15 cellular contexts compared by ENCODE assay signal in the genomic region with DNA sequence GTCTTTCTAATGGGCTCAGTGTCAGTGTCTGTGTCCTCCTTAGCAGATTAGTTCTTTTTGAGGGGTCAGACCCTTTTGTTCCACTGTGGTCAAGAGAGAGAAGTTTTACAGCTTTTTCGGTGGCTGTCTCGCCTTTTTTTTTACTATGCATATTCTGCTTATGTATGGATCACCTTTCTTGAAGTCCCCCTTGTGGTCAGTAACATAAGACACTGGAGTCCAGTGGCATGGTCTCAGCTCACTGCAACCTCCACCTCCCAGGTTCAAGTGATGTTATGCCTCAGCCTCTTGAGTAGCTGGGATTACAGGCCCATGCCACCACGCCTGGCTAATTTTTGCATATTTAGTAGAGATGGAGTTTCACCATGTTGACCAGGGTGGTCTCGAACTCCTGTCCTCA.
"Had no signal": no experiment of that assay in that cellular context is flagged by ENCODE, and none has a peak within 500 bp of the region (broad histone marks: within the 10 kb centered on the region; RNA-seq: fewer than 3 reads in every experiment).

No MANE protein-coding gene starts in this region.

- ATAC-seq: activated T-cell treated with anti-CD3 and anti-CD28 coated beads, Interleukin-2, amount 50 U/mL, for 4 hours; gastrocnemius medialis; heart right ventricle; left ventricle myocardium superior; stimulated activated naive CD8-positive, alpha-beta T cell treated with anti-CD3 and anti-CD28 coated beads, Interleukin-15, amount 100 ng/mL, for 72 hours had no signal

- H3K9me3 Mint-ChIP-seq: activated CD4-positive, alpha-beta memory T cell treated with anti-CD3 and anti-CD28 coated beads for 36 hours; activated T-cell treated with anti-CD3 and anti-CD28 coated beads, Interleukin-2, amount 50 U/mL, for 4 hours had no signal

- H3K36me3 Mint-ChIP-seq: activated CD4-positive, alpha-beta memory T cell treated with anti-CD3 and anti-CD28 coated beads for 36 hours had no signal

- H3K27me3 ChIP-seq: gastrocnemius medialis, heart right ventricle, pancreas had no signal

- H3K27me3 Mint-ChIP-seq: activated CD4-positive, alpha-beta memory T cell treated with anti-CD3 and anti-CD28 coated beads for 36 hours; activated naive CD8-positive, alpha-beta T cell treated with anti-CD3 and anti-CD28 coated beads for 36 hours; stimulated activated naive CD8-positive, alpha-beta T cell treated with anti-CD3 and anti-CD28 coated beads, Interleukin-15, amount 100 ng/mL, for 72 hours had no signal

- H3K36me3 ChIP-seq: gastrocnemius medialis, heart right ventricle, pancreas, thoracic aorta had no signal

- H3K4me1 Mint-ChIP-seq: activated naive CD8-positive, alpha-beta T cell treated with anti-CD3 and anti-CD28 coated beads for 36 hours; stimulated activated naive CD8-positive, alpha-beta T cell treated with anti-CD3 and anti-CD28 coated beads, Interleukin-15, amount 100 ng/mL, for 72 hours had no signal

- H3K27ac Mint-ChIP-seq: activated CD4-positive, alpha-beta memory T cell treated with anti-CD3 and anti-CD28 coated beads for 36 hours; activated naive CD8-positive, alpha-beta T cell treated with anti-CD3 and anti-CD28 coated beads for 36 hours; stimulated activated naive CD8-positive, alpha-beta T cell treated with anti-CD3 and anti-CD28 coated beads, Interleukin-15, amount 100 ng/mL, for 72 hours had no signal

- DNase-seq: activated CD4-positive, alpha-beta memory T cell treated with anti-CD3 and anti-CD28 coated beads for 36 hours; activated gamma-delta T cell; activated naive CD8-positive, alpha-beta T cell treated with anti-CD3 and anti-CD28 coated beads for 36 hours; activated T-cell treated with anti-CD3 and anti-CD28 coated beads, Interleukin-2, amount 50 U/mL, for 4 hours; anterior cingulate cortex; gastrocnemius medialis; heart right ventricle; left ventricle myocardium superior; mesendoderm; pancreas; retina; stimulated activated CD4-positive, alpha-beta T cell treated with anti-CD3 and anti-CD28 coated beads, Interleukin-15, amount 100 ng/mL, for 24 hours; stimulated activated CD4-positive, alpha-beta T cell treated with anti-CD3 and anti-CD28 coated beads, Interleukin-4, amount 100 ng/mL, for 24 hours; stimulated activated naive CD8-positive, alpha-beta T cell treated with anti-CD3 and anti-CD28 coated beads, Interleukin-15, amount 100 ng/mL, for 72 hours had no signal

- H3K4me3 ChIP-seq: gastrocnemius medialis, heart right ventricle, pancreas, thoracic aorta had no signal

- H3K4me1 ChIP-seq: gastrocnemius medialis, pancreas had no signal

- H3K4me3 Mint-ChIP-seq: activated CD4-positive, alpha-beta memory T cell treated with anti-CD3 and anti-CD28 coated beads for 36 hours; activated naive CD8-positive, alpha-beta T cell treated with anti-CD3 and anti-CD28 coated beads for 36 hours; activated T-cell treated with anti-CD3 and anti-CD28 coated beads, Interleukin-2, amount 50 U/mL, for 4 hours; stimulated activated naive CD8-positive, alpha-beta T cell treated with anti-CD3 and anti-CD28 coated beads, Interleukin-15, amount 100 ng/mL, for 72 hours had no signal

- H3K27ac ChIP-seq: gastrocnemius medialis, heart right ventricle, pancreas, thoracic aorta had no signal
